In the genomic region with DNA sequence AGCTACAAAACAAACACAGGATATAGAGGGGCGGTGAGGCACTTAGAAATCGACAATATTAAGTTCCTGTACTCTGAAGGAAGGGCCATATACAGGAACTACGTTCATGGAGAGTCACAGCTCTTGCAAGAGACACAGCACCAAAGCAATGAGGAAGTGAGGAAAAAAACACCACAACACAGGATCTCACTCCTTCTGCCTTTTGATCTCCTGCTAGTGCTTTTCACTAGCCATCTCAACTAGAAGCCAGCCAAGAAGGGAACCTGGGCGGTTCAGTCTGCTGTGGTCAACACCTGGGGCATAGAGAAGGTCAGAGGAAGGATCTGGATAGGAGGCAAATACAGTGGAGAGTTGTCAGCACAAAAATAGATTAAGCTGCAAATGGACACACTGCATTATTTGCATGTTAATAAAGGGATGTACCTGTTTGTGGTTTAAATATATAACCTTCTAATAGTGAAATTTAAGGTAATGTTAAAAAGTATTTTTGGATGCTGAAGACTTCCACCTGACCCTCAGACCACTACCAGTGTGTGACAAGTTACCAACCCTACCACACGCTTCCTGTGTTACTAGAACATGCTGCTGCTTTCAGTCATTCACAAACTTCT, we compare ENCODE assay signal across 8 cellular contexts.
A peak's percentile ranks its signal among the peaks of the same experiment; 100 is the strongest.
DNase-seq lines count a peak whose midpoint lies in the region; ATAC-seq and TF ChIP-seq lines count a peak whose summit lies in the region.

No MANE protein-coding gene starts in this region.

- H3K4me1 ChIP-seq in mesenchymal stem cell (ENCODE audit: control insufficient read depth, insufficient read depth, low read depth, low read length) (no peaks in the 10 kb centered on the region), esophagus muscularis mucosa (no peaks in the 10 kb centered on the region)

- H3K14ac ChIP-seq in mesenchymal stem cell (ENCODE audit: low read length in 2 of 2) = no peak overlapping the region

- no peak for TF ChIP-seq EP300 in esophagus muscularis mucosa (IDR thresholded peaks at IDR 0.05)

- H2AFZ ChIP-seq in mesenchymal stem cell (ENCODE audit: low read depth, low read length) = no peak overlapping the region

- 60% methylated on average over 4 of the region's 5 CpGs for WGBS in mesenchymal stem cell
- 46% methylated on average over 5 of the region's 5 CpGs for WGBS in esophagus muscularis mucosa

- intact Hi-C loops in esophagus muscularis mucosa (cut with DNase I) = no loop called here

- H3K36me3 ChIP-seq in mesenchymal stem cell (ENCODE audit: control insufficient read depth in 1 of 2, insufficient read depth in 2 of 2, low read depth in 1 of 2, low read length in 2 of 2) = no peaks in the 10 kb centered on the region
- H3K36me3 ChIP-seq in MG63 = no peaks in the 10 kb centered on the region
- no peaks in the 10 kb centered on the region for H3K36me3 ChIP-seq in esophagus muscularis mucosa

- no peak overlapping the region for H3K4me2 ChIP-seq in mesenchymal stem cell (ENCODE audit: low read length, poor library complexity, severe bottlenecking)

- TF ChIP-seq CTCF in esophagus muscularis mucosa (IDR thresholded peaks at IDR 0.05) = no peak

- H2BK5ac ChIP-seq in mesenchymal stem cell (ENCODE audit: low read depth, low read length, poor library complexity, severe bottlenecking) = no peak overlapping the region

- H3K27ac ChIP-seq in mesenchymal stem cell (ENCODE audit: low read length, poor library complexity, severe bottlenecking) = no peak overlapping the region
- H3K27ac ChIP-seq in esophagus muscularis mucosa (replicated peaks in 1 of 4) = no peak overlapping the region

- ATAC-seq in GM19455 (IDR thresholded peaks at IDR 0.05; ENCODE audit: unreplicated experiment) = peak; percentile 84
- peak; percentile 84 for ATAC-seq in HG03439 (IDR thresholded peaks at IDR 0.05; ENCODE audit: unreplicated experiment)

- H2AK5ac ChIP-seq in mesenchymal stem cell (ENCODE audit: low read length, severe bottlenecking) = no peak overlapping the region

- H3K4me3 ChIP-seq in mesenchymal stem cell (ENCODE audit: insufficient read depth in 1 of 2, low read depth in 1 of 2, low read length in 2 of 2) (no peak overlapping the region), MG63 (no peak overlapping the region), esophagus muscularis mucosa (no peak overlapping the region)

- H3K9me3 ChIP-seq in mesenchymal stem cell (ENCODE audit: control insufficient read depth, low read length) (no peaks in the 10 kb centered on the region), MG63 (no peaks in the 10 kb centered on the region), esophagus muscularis mucosa (no peaks in the 10 kb centered on the region)

- no peak overlapping the region for H2BK15ac ChIP-seq in mesenchymal stem cell (ENCODE audit: low read depth, poor library complexity, severe bottlenecking)

- no peak overlapping the region for H2BK12ac ChIP-seq in mesenchymal stem cell (ENCODE audit: low read length in 2 of 2)

- H3K27me3 ChIP-seq in mesenchymal stem cell (ENCODE audit: control insufficient read depth in 1 of 2, insufficient read depth in 1 of 2, low read length in 2 of 2) (peaks cover 0 to 5% of the 10 kb centered on the region in 2 experiments), MG63 (no peaks in the 10 kb centered on the region), esophagus muscularis mucosa (peaks cover 0 to 6% (median 0%) of the 10 kb centered on the region in 4 donors)

- no peak overlapping the region for H4K91ac ChIP-seq in mesenchymal stem cell (ENCODE audit: low read length)

- peak; percentile 19 for DNase-seq in GF-D8 (lab: John Stamatoyannopoulos, UW)
- peak; percentile 8 for DNase-seq in activated CD4-positive, alpha-beta T cell treated with anti-CD3 and anti-CD28 coated beads, Interleukin-2, amount 50 U/mL, for 1 hour
- DNase-seq in stimulated activated CD8-positive, alpha-beta memory T cell treated with anti-CD3 and anti-CD28 coated beads, Interleukin-12 subunit alpha, Interleukin-12 subunit beta, amount 100 ng/mL, for 4 hours (ENCODE audit: low read depth) = peak; percentile 15
- DNase-seq in mesenchymal stem cell = no peak
- DNase-seq in MG63 = no peak
- no peak for DNase-seq in esophagus muscularis mucosa (ENCODE audit: extremely low spot score)

- no peak overlapping the region for H3K18ac ChIP-seq in mesenchymal stem cell (ENCODE audit: low read depth in 1 of 2, low read length in 2 of 2)

- H3K4ac ChIP-seq in mesenchymal stem cell (ENCODE audit: low read depth in 1 of 2, low read length in 2 of 2) = no peak overlapping the region

- no peaks in the 10 kb centered on the region for H3K79me1 ChIP-seq in mesenchymal stem cell (replicated peaks; ENCODE audit: low read length, poor library complexity, severe bottlenecking)

- no peak overlapping the region for H4K8ac ChIP-seq in mesenchymal stem cell (ENCODE audit: low read length)

- no peak overlapping the region for H3K23ac ChIP-seq in mesenchymal stem cell (ENCODE audit: low read length in 2 of 2)

- TF ChIP-seq POLR2A in esophagus muscularis mucosa (IDR thresholded peaks at IDR 0.05; ENCODE audit: low read depth) = no peak

- no peak overlapping the region for H2BK120ac ChIP-seq in mesenchymal stem cell (ENCODE audit: low read depth, low read length)

- no peak overlapping the region for H3K9ac ChIP-seq in mesenchymal stem cell (ENCODE audit: low read length)

Comparison
In these comparisons a context has a peak if more than half of its experiments do, and no peak if none do; other contexts are left out.
1. DNase-seq: peak in GF-D8 (single experiment), activated CD4-positive, alpha-beta T cell treated with anti-CD3 and anti-CD28 coated beads, Interleukin-2, amount 50 U/mL, for 1 hour (single experiment) and stimulated activated CD8-positive, alpha-beta memory T cell treated with anti-CD3 and anti-CD28 coated beads, Interleukin-12 subunit alpha, Interleukin-12 subunit beta, amount 100 ng/mL, for 4 hours (single experiment); none in mesenchymal stem cell (single experiment), MG63 (single experiment) and esophagus muscularis mucosa (single experiment).